Comparison of ENCODE assay signal across 8 cellular contexts in the genomic region with DNA sequence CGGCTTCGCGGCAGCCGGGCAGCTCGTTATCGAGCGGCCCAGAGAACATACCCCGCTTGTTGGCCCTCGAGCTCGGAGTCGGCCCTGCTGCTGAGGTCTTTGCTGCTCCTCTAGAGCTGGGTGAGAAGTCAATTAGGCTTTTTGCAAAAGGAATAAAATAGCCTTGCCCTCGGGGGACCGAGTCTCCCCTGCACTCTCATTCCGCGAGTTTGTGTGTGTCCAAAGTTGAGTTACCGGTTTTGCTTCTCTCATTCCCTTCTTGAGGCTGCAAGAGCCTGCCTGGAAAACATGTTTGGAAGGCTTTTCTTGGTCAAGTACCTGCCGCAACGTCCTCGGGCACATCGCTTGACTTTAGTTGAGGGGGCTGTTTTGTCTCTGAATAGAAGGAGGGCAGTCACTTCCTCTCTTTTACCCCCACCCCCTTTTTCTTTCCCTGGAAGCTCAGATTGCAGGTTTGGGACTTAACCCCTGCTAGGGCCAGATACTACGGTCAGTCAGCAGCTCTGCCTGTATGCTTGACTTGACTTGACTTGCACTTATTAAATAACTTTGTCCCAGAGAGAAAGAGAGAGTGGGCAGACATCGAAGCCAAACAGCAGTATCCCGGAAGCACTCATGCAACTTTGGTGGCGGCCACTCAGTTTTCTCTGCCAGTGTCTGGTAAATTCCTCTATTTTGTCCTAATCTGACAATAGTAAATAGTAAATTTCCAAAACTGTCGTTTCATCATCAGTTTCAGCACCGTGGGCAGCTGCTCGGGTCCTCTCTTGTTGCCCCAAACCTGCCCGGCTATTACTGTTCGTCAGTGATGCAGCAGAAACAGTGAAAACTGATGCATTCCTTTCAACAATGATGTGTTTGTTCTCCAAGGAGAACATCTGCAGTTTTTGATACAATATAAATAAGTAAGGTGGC. TPM values are rescaled to one million over a fixed set of nuclear protein-coding genes. Genes with fewer than 3 reads are reported as not detected.
A peak's percentile ranks its signal among the peaks of the same experiment; 100 is the strongest.
DNase-seq lines count a peak whose midpoint lies in the region; ATAC-seq, FAIRE-seq and TF ChIP-seq lines count a peak whose summit lies in the region.

No MANE protein-coding gene starts in this region.

- intact Hi-C loops in psoas muscle (cut with DNase I), result loop anchor here in 1 of 2 donors (5.0 kb wide), 2 partner anchors 61 to 734 kb away; a partner anchor contains a TSS

- in situ Hi-C loops in astrocyte of the cerebellum (cut with HindIII; ENCODE audit: low sequenced_read_pairs), result no loop called here

- TF ChIP-seq CTCF in AG10803 (conservative IDR thresholded peaks at IDR 0.05; ENCODE audit: low read length) (no peak), astrocyte of the cerebellum (IDR thresholded peaks at IDR 0.05; ENCODE audit: low read depth, low read length, missing control alignments) (no peak), psoas muscle (IDR thresholded peaks at IDR 0.05) (no peak)

- no peaks in the 10 kb centered on the region for H3K4me1 ChIP-seq in NT2/D1 (ENCODE audit: insufficient read depth, insufficient read length)
- H3K4me1 ChIP-seq in psoas muscle, result peaks cover 53% of the 10 kb centered on the region

- H3K9me3 ChIP-seq in NT2/D1 (ENCODE audit: insufficient read depth, low read length) (no peaks in the 10 kb centered on the region), psoas muscle (no peaks in the 10 kb centered on the region)

- H3K36me3 ChIP-seq in NT2/D1 (ENCODE audit: insufficient read depth, insufficient read length, low read length), result no peaks in the 10 kb centered on the region
- H3K36me3 ChIP-seq in psoas muscle (ENCODE audit: insufficient read depth in 1 of 2, low read depth in 1 of 2), result no peaks in the 10 kb centered on the region

- H3K4me3 ChIP-seq in AG10803 (ENCODE audit: low read length) (peak overlapping the region; percentile 83), NT2/D1 (ENCODE audit: insufficient read length, low read depth) (peak overlapping the region; percentile 69), astrocyte of the cerebellum (ENCODE audit: low read depth, low read length) (peak overlapping the region; percentile 86), psoas muscle (peak overlapping the region; percentile 95)

- H3K27ac ChIP-seq in psoas muscle, result peak overlapping the region; percentile 100

- H3K27me3 ChIP-seq in NT2/D1 (ENCODE audit: insufficient read depth, insufficient read length), result no peaks in the 10 kb centered on the region
- no peaks in the 10 kb centered on the region for H3K27me3 ChIP-seq in psoas muscle (ENCODE audit: insufficient read depth in 3 of 3, low read length in 2 of 3)

- 0 to 1% (median 0%) methylated on average over 29 of the region's 29 CpGs for WGBS in psoas muscle, 3 donors

- no peak for FAIRE-seq in frontal cortex (lab: Jason Lieb, UNC)

- peak overlapping the region; percentile 93 for H3K9ac ChIP-seq in NT2/D1 (ENCODE audit: insufficient read length, low read depth)

- DNase-seq in AG10803 (ENCODE audit: low read depth), result peak; percentile 36
- DNase-seq in NT2/D1 (ENCODE audit: low read depth, low spot score), result peak; percentile 23
- DNase-seq in astrocyte of the cerebellum (ENCODE audit: low read depth), result no peak
- peak; percentile 55 to 75 for DNase-seq in hippocampal formation (lab: John Stamatoyannopoulos, UW)
- peak in 1 of 2 donors; percentile 48 for DNase-seq in psoas muscle
- no peak for DNase-seq in frontal cortex (ENCODE audit: low spot score in 2 of 2)

- ATAC-seq in GM18511 (IDR thresholded peaks at IDR 0.05; ENCODE audit: unreplicated experiment), result peak; percentile 31
- ATAC-seq in HG03045 (IDR thresholded peaks at IDR 0.05; ENCODE audit: unreplicated experiment), result peak; percentile 26
- peak; percentile 14 to 42 (median 22) for ATAC-seq in psoas muscle

RNA-seq across cellular contexts. Expression of a gene that starts 0.6 kb away (rescaled TPM):
- total RNA-seq in psoas muscle (10 to 100 TPM; 39.8 to 51.0 (median 43.9) TPM), frontal cortex (113 TPM)
- 10 to 100 TPM; 21.7 to 44.0 (median 32.9) TPM for polyA plus RNA-seq in psoas muscle

RNA-seq across cellular contexts. Expression of a gene that starts 21.3 kb away (rescaled TPM):
- total RNA-seq in psoas muscle (not detected), frontal cortex (0.41 TPM)
- 1 to 10 TPM in 1 of 3 donors, not detected in 2; 2.9 TPM for polyA plus RNA-seq in psoas muscle

Comparison
In these comparisons a context has a peak if more than half of its experiments do, and no peak if none do; other contexts are left out.
1. DNase-seq: peak in AG10803 (single experiment), NT2/D1 (single experiment) and hippocampal formation (2 of 2); none in astrocyte of the cerebellum (single experiment) and frontal cortex (0 of 2).
2. Peak in every context shown above with its lines, with median percentiles within 50 percentile points of each other: H3K4me3 ChIP-seq and ATAC-seq.